1 cellular context compared by ENCODE assay signal in the genomic region with DNA sequence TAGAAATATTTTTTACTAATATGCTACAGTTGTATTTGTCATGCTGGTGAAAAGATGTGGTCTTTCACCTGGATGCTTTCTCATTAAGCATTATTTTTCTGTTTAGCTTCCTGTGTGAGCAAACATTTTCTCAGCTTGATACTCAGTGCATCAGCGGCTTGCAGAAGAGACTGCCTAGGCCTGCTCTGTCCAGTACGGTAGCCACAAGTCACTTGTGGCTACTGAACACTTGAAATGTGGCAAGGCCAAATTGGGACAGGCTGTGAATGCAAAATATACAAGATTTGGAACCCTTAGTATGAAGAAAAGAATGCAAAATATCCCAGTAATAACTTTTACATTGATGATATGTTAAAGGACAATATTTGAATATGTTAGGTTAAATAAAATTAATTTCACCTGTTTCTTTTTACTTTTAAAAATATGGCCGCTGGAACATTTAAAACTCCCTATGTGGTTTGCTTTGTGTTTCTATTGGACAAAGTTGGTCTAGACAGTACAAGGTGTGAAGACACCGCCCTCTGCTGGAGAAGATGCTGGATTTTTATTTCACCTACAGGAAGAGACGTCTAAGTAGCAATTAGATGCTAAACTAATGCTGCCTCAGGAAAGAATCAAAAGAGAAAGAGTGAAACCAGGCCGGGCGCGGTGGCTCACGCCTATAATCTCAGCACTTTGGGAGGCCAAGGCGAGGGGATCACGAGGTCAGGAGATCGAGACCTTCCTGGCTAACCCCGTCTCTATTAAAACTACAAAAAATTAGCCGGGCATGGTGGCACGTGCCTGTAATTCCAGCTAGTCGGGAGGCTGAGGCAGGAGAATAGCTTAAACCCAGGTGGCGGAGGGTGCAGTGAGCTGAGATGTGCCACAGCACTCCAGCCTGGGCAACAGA.
TF ChIP-seq lines count a peak whose summit lies in the region.

No MANE protein-coding gene starts in this region.

TF ChIP-seq in HepG2, 621 proteins besides CTCF, POLR2A, EP300 and RAD21 (continued from another document):
- TF ChIP-seq, protein P1, sequence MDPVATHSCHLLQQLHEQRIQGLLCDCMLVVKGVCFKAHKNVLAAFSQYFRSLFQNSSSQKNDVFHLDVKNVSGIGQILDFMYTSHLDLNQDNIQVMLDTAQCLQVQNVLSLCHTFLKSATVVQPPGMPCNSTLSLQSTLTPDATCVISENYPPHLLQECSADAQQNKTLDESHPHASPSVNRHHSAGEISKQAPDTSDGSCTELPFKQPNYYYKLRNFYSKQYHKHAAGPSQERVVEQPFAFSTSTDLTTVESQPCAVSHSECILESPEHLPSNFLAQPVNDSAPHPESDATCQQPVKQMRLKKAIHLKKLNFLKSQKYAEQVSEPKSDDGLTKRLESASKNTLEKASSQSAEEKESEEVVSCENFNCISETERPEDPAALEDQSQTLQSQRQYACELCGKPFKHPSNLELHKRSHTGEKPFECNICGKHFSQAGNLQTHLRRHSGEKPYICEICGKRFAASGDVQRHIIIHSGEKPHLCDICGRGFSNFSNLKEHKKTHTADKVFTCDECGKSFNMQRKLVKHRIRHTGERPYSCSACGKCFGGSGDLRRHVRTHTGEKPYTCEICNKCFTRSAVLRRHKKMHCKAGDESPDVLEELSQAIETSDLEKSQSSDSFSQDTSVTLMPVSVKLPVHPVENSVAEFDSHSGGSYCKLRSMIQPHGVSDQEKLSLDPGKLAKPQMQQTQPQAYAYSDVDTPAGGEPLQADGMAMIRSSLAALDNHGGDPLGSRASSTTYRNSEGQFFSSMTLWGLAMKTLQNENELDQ (CRISPR knock-in tag; IDR thresholded peaks at IDR 0.05; ENCODE audit: borderline replicate concordance): no peak
- no peak for TF ChIP-seq TGIF2 (CRISPR knock-in tag; IDR thresholded peaks at IDR 0.05)
- TF ChIP-seq, protein P2, sequence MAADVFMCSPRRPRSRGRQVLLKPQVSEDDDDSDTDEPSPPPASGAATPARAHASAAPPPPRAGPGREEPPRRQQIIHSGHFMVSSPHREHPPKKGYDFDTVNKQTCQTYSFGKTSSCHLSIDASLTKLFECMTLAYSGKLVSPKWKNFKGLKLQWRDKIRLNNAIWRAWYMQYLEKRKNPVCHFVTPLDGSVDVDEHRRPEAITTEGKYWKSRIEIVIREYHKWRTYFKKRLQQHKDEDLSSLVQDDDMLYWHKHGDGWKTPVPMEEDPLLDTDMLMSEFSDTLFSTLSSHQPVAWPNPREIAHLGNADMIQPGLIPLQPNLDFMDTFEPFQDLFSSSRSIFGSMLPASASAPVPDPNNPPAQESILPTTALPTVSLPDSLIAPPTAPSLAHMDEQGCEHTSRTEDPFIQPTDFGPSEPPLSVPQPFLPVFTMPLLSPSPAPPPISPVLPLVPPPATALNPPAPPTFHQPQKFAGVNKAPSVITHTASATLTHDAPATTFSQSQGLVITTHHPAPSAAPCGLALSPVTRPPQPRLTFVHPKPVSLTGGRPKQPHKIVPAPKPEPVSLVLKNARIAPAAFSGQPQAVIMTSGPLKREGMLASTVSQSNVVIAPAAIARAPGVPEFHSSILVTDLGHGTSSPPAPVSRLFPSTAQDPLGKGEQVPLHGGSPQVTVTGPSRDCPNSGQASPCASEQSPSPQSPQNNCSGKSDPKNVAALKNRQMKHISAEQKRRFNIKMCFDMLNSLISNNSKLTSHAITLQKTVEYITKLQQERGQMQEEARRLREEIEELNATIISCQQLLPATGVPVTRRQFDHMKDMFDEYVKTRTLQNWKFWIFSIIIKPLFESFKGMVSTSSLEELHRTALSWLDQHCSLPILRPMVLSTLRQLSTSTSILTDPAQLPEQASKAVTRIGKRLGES (CRISPR knock-in tag; IDR thresholded peaks at IDR 0.05; ENCODE audit: borderline replicate concordance): no peak
- TF ChIP-seq ERF (CRISPR knock-in tag; IDR thresholded peaks at IDR 0.05): peak; percentile 41; the same call in 1 of the 2 replicates
- no peak for TF ChIP-seq TCF7L2 (IDR thresholded peaks at IDR 0.05; ENCODE audit: low read depth, low read length)
- TF ChIP-seq TBX2 (CRISPR knock-in tag; IDR thresholded peaks at IDR 0.05; ENCODE audit: borderline replicate concordance): 0 out of 2 replicates have a peak, but pooled peaks have one; percentile 38
- no peak for TF ChIP-seq CC2D1A (CRISPR knock-in tag; IDR thresholded peaks at IDR 0.05)
- 0 out of 2 replicates have a peak, but pooled peaks have one; percentile 25 for TF ChIP-seq SAP130 (CRISPR knock-in tag; IDR thresholded peaks at IDR 0.05; ENCODE audit: low read depth)
- no peak for TF ChIP-seq PLRG1 (conservative IDR thresholded peaks at IDR 0.05)
- no peak for TF ChIP-seq ZNF225 (CRISPR knock-in tag; IDR thresholded peaks at IDR 0.05)
- TF ChIP-seq GABPA (IDR thresholded peaks at IDR 0.05; ENCODE audit: low read depth, low read length): no peak
- peak; percentile 16; the same call in 1 of the 2 replicates for TF ChIP-seq GABPA (CRISPR knock-in tag; IDR thresholded peaks at IDR 0.05; ENCODE audit: low read depth)
- TF ChIP-seq GATAD1 (CRISPR knock-in tag; IDR thresholded peaks at IDR 0.05): peak; percentile 27; the same call in 1 of the 2 replicates
- 0 out of 2 replicates have a peak, but pooled peaks have one; percentile 21 for TF ChIP-seq ZFX (CRISPR knock-in tag; IDR thresholded peaks at IDR 0.05; ENCODE audit: low read depth)
- TF ChIP-seq ZNF589 (CRISPR knock-in tag; conservative IDR thresholded peaks at IDR 0.05): no peak
- TF ChIP-seq ZNF543 (CRISPR knock-in tag; IDR thresholded peaks at IDR 0.05): no peak
- TF ChIP-seq, protein P3, sequence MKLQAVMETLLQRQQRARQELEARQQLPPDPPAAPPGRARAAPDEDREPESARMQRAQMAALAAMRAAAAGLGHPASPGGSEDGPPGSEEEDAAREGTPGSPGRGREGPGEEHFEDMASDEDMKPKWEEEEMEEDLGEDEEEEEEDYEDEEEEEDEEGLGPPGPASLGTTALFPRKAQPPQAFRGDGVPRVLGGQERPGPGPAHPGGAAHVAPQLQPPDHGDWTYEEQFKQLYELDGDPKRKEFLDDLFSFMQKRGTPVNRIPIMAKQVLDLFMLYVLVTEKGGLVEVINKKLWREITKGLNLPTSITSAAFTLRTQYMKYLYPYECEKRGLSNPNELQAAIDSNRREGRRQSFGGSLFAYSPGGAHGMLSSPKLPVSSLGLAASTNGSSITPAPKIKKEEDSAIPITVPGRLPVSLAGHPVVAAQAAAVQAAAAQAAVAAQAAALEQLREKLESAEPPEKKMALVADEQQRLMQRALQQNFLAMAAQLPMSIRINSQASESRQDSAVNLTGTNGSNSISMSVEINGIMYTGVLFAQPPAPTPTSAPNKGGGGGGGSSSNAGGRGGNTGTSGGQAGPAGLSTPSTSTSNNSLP (IDR thresholded peaks at IDR 0.05; ENCODE audit: low read depth, low read length): peak; percentile 42; the same call in 1 of the 2 replicates
- no peak for TF ChIP-seq ZBTB1 (CRISPR knock-in tag; IDR thresholded peaks at IDR 0.05; ENCODE audit: borderline replicate concordance)
- 0 out of 2 replicates have a peak, but pooled peaks have one; percentile 19 for TF ChIP-seq ZBTB7B (CRISPR knock-in tag; IDR thresholded peaks at IDR 0.05)
- TF ChIP-seq CEBPG (CRISPR knock-in tag; IDR thresholded peaks at IDR 0.05): no peak
- peak; percentile 31; the same call in 1 of the 2 replicates for TF ChIP-seq THAP11 (CRISPR knock-in tag; IDR thresholded peaks at IDR 0.05)
- 0 out of 2 replicates have a peak, but pooled peaks have one; percentile 33 for TF ChIP-seq NFYB (CRISPR knock-in tag; IDR thresholded peaks at IDR 0.05)
- TF ChIP-seq SMC3 (IDR thresholded peaks at IDR 0.05; ENCODE audit: low read length): peak; percentile 72
- peak; percentile 42; the same call in 1 of the 2 replicates for TF ChIP-seq NFYC (CRISPR knock-in tag; IDR thresholded peaks at IDR 0.05)
- no peak for TF ChIP-seq FOXA1 (IDR thresholded peaks at IDR 0.05)
- TF ChIP-seq FOXA1 (CRISPR knock-in tag; IDR thresholded peaks at IDR 0.05): no peak
- TF ChIP-seq, protein P4, sequence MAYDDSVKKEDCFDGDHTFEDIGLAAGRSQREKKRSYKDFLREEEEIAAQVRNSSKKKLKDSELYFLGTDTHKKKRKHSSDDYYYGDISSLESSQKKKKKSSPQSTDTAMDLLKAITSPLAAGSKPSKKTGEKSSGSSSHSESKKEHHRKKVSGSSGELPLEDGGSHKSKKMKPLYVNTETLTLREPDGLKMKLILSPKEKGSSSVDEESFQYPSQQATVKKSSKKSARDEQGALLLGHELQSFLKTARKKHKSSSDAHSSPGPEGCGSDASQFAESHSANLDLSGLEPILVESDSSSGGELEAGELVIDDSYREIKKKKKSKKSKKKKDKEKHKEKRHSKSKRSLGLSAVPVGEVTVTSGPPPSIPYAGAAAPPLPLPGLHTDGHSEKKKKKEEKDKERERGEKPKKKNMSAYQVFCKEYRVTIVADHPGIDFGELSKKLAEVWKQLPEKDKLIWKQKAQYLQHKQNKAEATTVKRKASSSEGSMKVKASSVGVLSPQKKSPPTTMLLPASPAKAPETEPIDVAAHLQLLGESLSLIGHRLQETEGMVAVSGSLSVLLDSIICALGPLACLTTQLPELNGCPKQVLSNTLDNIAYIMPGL (CRISPR knock-in tag; IDR thresholded peaks at IDR 0.05; ENCODE audit: borderline replicate concordance in 1 of 2, low read depth in 1 of 2): peak; percentile 37 to 43; a peak in 1 of 4 replicates
- TF ChIP-seq STAG1 (CRISPR knock-in tag; IDR thresholded peaks at IDR 0.05): peak; percentile 89
- no peak for TF ChIP-seq ZSCAN9 (CRISPR knock-in tag; IDR thresholded peaks at IDR 0.05; ENCODE audit: borderline replicate concordance)
- TF ChIP-seq, protein P5, sequence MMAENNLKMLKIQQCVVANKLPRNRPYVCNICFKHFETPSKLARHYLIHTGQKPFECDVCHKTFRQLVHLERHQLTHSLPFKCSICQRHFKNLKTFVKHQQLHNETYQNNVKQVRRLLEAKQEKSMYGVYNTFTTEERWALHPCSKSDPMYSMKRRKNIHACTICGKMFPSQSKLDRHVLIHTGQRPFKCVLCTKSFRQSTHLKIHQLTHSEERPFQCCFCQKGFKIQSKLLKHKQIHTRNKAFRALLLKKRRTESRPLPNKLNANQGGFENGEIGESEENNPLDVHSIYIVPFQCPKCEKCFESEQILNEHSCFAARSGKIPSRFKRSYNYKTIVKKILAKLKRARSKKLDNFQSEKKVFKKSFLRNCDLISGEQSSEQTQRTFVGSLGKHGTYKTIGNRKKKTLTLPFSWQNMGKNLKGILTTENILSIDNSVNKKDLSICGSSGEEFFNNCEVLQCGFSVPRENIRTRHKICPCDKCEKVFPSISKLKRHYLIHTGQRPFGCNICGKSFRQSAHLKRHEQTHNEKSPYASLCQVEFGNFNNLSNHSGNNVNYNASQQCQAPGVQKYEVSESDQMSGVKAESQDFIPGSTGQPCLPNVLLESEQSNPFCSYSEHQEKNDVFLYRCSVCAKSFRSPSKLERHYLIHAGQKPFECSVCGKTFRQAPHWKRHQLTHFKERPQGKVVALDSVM (CRISPR knock-in tag; IDR thresholded peaks at IDR 0.05): no peak
- TF ChIP-seq MLLT10 (CRISPR knock-in tag; IDR thresholded peaks at IDR 0.05): no peak
- TF ChIP-seq, protein P6, sequence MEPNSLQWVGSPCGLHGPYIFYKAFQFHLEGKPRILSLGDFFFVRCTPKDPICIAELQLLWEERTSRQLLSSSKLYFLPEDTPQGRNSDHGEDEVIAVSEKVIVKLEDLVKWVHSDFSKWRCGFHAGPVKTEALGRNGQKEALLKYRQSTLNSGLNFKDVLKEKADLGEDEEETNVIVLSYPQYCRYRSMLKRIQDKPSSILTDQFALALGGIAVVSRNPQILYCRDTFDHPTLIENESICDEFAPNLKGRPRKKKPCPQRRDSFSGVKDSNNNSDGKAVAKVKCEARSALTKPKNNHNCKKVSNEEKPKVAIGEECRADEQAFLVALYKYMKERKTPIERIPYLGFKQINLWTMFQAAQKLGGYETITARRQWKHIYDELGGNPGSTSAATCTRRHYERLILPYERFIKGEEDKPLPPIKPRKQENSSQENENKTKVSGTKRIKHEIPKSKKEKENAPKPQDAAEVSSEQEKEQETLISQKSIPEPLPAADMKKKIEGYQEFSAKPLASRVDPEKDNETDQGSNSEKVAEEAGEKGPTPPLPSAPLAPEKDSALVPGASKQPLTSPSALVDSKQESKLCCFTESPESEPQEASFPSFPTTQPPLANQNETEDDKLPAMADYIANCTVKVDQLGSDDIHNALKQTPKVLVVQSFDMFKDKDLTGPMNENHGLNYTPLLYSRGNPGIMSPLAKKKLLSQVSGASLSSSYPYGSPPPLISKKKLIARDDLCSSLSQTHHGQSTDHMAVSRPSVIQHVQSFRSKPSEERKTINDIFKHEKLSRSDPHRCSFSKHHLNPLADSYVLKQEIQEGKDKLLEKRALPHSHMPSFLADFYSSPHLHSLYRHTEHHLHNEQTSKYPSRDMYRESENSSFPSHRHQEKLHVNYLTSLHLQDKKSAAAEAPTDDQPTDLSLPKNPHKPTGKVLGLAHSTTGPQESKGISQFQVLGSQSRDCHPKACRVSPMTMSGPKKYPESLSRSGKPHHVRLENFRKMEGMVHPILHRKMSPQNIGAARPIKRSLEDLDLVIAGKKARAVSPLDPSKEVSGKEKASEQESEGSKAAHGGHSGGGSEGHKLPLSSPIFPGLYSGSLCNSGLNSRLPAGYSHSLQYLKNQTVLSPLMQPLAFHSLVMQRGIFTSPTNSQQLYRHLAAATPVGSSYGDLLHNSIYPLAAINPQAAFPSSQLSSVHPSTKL (CRISPR knock-in tag; IDR thresholded peaks at IDR 0.05): 0 out of 2 replicates have a peak, but pooled peaks have one; percentile 28
- TF ChIP-seq GATAD2A (CRISPR knock-in tag; IDR thresholded peaks at IDR 0.05): peak; percentile 35; the same call in 1 of the 2 replicates
- TF ChIP-seq ZNF430 (CRISPR knock-in tag; IDR thresholded peaks at IDR 0.05): no peak
- TF ChIP-seq, protein P7, sequence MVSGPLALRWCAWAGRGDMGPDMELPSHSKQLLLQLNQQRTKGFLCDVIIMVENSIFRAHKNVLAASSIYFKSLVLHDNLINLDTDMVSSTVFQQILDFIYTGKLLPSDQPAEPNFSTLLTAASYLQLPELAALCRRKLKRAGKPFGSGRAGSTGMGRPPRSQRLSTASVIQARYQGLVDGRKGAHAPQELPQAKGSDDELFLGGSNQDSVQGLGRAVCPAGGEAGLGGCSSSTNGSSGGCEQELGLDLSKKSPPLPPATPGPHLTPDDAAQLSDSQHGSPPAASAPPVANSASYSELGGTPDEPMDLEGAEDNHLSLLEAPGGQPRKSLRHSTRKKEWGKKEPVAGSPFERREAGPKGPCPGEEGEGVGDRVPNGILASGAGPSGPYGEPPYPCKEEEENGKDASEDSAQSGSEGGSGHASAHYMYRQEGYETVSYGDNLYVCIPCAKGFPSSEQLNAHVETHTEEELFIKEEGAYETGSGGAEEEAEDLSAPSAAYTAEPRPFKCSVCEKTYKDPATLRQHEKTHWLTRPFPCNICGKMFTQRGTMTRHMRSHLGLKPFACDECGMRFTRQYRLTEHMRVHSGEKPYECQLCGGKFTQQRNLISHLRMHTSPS (CRISPR knock-in tag; IDR thresholded peaks at IDR 0.05; ENCODE audit: low read depth): no peak
- no peak for TF ChIP-seq SNAPC2 (CRISPR knock-in tag; IDR thresholded peaks at IDR 0.05)
- no peak for TF ChIP-seq MIER2 (CRISPR knock-in tag; IDR thresholded peaks at IDR 0.05)
- no peak for TF ChIP-seq NKX3-1 (CRISPR knock-in tag; IDR thresholded peaks at IDR 0.05)
